In the genomic region with DNA sequence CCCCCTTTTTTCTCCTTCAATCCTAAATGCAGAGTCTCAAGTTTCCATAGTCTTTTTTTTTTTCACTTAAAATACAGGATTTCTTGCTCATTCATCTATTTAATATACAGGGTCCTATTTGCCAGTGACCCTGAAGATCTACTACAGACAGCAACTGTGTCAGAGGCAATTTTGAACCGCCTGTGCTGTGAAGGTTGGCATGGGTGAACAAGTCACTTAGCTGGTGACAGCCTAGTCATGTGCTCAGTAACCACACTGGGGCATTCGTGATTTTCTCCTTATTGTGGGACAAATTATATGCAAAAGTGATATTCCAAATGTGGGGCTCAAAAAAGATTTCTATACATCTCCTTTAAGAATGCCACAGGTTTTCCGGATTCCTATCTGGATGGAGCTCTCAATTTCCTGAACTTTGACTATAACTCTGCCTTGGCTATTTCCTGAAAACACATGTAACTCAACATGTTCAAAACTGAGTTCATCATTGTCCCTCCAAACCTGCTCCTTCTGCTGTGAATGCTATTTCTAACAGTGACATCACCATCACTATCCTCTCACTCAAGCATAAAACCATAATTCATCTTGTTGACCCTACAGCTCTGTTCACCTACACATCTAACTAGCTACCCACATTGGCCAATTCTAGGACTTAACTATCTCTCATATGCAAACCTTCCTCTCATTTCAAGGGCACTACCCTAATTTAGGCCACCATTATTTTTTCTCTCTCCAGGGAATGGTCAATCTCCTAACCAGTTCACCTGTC, we compare ENCODE assay signal across 25 cellular contexts. TPM values are rescaled to one million over a fixed set of nuclear protein-coding genes. Genes with fewer than 3 reads are reported as not detected.
DNase-seq lines count a peak whose midpoint lies in the region; ATAC-seq, FAIRE-seq and TF ChIP-seq lines count a peak whose summit lies in the region.
"Had no signal": no experiment of that assay in that cellular context is flagged by ENCODE, and none has a peak within 500 bp of the region (broad histone marks: within the 10 kb centered on the region; RNA-seq: fewer than 3 reads in every experiment).

No MANE protein-coding gene starts in this region.

- no peaks in the 10 kb centered on the region for H3K9me1 ChIP-seq in keratinocyte (ENCODE audit: control insufficient read depth, extremely low read depth, insufficient read depth, low read length)

- TF ChIP-seq CTCF in keratinocyte (optimal IDR thresholded peaks at IDR 0.05 in 1 of 3, IDR thresholded peaks at IDR 0.05 in 1 of 3, conservative IDR thresholded peaks at IDR 0.05 in 1 of 3; ENCODE audit: extremely low read depth in 1 of 3, insufficient read depth in 2 of 3, low read length in 3 of 3), result no peak

- no peak overlapping the region for H3K4me3 ChIP-seq in keratinocyte (ENCODE audit: control insufficient read depth in 2 of 3, extremely low read depth in 1 of 3, insufficient read depth in 2 of 3, low read depth in 1 of 3, low read length in 3 of 3)
- H3K4me3 ChIP-seq: GM23338, heart right ventricle, PC-9, prostate gland had no signal

- no peaks in the 10 kb centered on the region for H3K27me3 ChIP-seq in keratinocyte (ENCODE audit: control insufficient read depth, extremely low read depth, insufficient read depth, low read length)
- H3K27me3 ChIP-seq: BE2C, heart right ventricle had no signal

- H2AFZ ChIP-seq in keratinocyte (ENCODE audit: control insufficient read depth, low read length), result no peak overlapping the region
- H2AFZ ChIP-seq: GM23338, PC-9 had no signal

- peak; percentile 46 for ATAC-seq in GM21390 (IDR thresholded peaks at IDR 0.05; ENCODE audit: unreplicated experiment)
- peak; percentile 61 for ATAC-seq in HG03354 (IDR thresholded peaks at IDR 0.05; ENCODE audit: poor library complexity, severe bottlenecking, unreplicated experiment)
- no peak for ATAC-seq in HG03565 (IDR thresholded peaks at IDR 0.05; ENCODE audit: unreplicated experiment)
- ATAC-seq: GM23338; natural killer cell treated with Interleukin-12 subunit alpha and Interleukin-12 subunit beta and Interleukin-15 and Interleukin-18, amount 100 ng/mL, for 72 hours had no signal

- no peak overlapping the region for H3K27ac ChIP-seq in keratinocyte (ENCODE audit: control insufficient read depth, insufficient read depth, low read length)
- H3K27ac ChIP-seq: 22Rv1, PC-9 had no signal

- peaks cover 17% of the 10 kb centered on the region for H3K4me1 ChIP-seq in keratinocyte (ENCODE audit: control insufficient read depth, extremely low read depth, insufficient read depth, low read length)

- DNase-seq in DMS53 (lab: John Stamatoyannopoulos, UW) (peak; percentile 24), DMS53 treated with DMSO at 0.1 percent for 48 hours (lab: John Stamatoyannopoulos, UW; ENCODE audit: unreplicated experiment) (no peak), keratinocyte (ENCODE audit: low read depth, low spot score) (no peak), SIG-M5 treated with dmso at 0.1 percent for 504 hours (lab: John Stamatoyannopoulos, UW; ENCODE audit: unreplicated experiment) (no peak)
- DNase-seq in activated naive CD4-positive, alpha-beta T cell treated with anti-CD3 and anti-CD28 coated beads, Interleukin-2, amount 50 U/mL, for 16 hours, result no peak
- DNase-seq: activated CD4-positive, alpha-beta T cell treated with anti-CD3 and anti-CD28 coated beads for 4 hours; activated CD8-positive, alpha-beta memory T cell treated with anti-CD3 and anti-CD28 coated beads, Interleukin-2, amount 50 U/mL, for 48 hours; activated naive CD4-positive, alpha-beta T cell; BE2C; endodermal cell; heart right ventricle; islet precursor cell; mesendoderm; NCI-H526; PC-9; small intestine; trophoblast cell had no signal

- H3K79me2 ChIP-seq in keratinocyte (ENCODE audit: control insufficient read depth, insufficient read depth, low read length), result peaks cover 96% of the 10 kb centered on the region

- no peaks in the 10 kb centered on the region for H4K20me1 ChIP-seq in keratinocyte (ENCODE audit: control insufficient read depth, extremely low read depth, insufficient read depth, low read length)

- H3K9me3 ChIP-seq in keratinocyte (ENCODE audit: control insufficient read depth, low read depth, low read length), result no peaks in the 10 kb centered on the region
- H3K9me3 ChIP-seq: BE2C, heart right ventricle, prostate gland had no signal

- no peak overlapping the region for H3K9ac ChIP-seq in keratinocyte (ENCODE audit: control insufficient read depth, extremely low read depth, insufficient read depth, low read length)

- FAIRE-seq in keratinocyte (lab: Jason Lieb, UNC), result peak; percentile 13
- FAIRE-seq: astrocyte, small intestine had no signal

- dilution Hi-C loops in keratinocyte (cut with MboI; ENCODE audit: extremely low pct_ligation_motif_present, low sequenced_read_pairs), result no loop called here

- H3K36me3 ChIP-seq in keratinocyte (ENCODE audit: control insufficient read depth in 2 of 2, extremely low read depth in 1 of 2, insufficient read depth in 2 of 2, low read length in 2 of 2), result peaks cover 1 to 10% of the 10 kb centered on the region in 2 experiments
- H3K36me3 ChIP-seq: heart right ventricle, prostate gland had no signal

- H3K4me2 ChIP-seq in keratinocyte (ENCODE audit: control insufficient read depth, extremely low read depth, insufficient read depth, low read depth, low read length), result no peak overlapping the region
- H3K4me2 ChIP-seq: GM23338, PC-9 had no signal

RNA-seq across cellular contexts. Expression of a gene that starts 36.7 kb away (rescaled TPM):
- polyA plus RNA-seq in keratinocyte, result 39.1 to 68.6 TPM (median 53.5 TPM) in 3 replicates
- polyA plus RNA-seq in keratinocyte (2011; ENCODE audit: low read depth), result 14.0 TPM
- 36.9 and 54.9 TPM in 2 replicates for polyA plus RNA-seq in keratinocyte (2011; cell fraction: cytosol; rRNA removed)
- polyA plus RNA-seq in keratinocyte (2011; cell fraction: nucleus; rRNA removed), result 83.0 and 86.9 TPM in 2 replicates
- 16.7 and 45.7 TPM in 2 replicates for polyA plus RNA-seq in keratinocyte (2012; ENCODE audit: low replicate concordance)
- polyA minus RNA-seq in keratinocyte, result 147 to 201 TPM (median 184 TPM) in 3 replicates
- polyA minus RNA-seq in keratinocyte (2011; cell fraction: cytosol; rRNA and poly(A)+ RNA removed), result 165 TPM
- 224 and 339 TPM in 2 replicates for polyA minus RNA-seq in keratinocyte (2011; cell fraction: nucleus; rRNA and poly(A)+ RNA removed)
